27 cellular contexts compared by ENCODE assay signal in genomic region chr3:14566812-14567211, GRCh38. TPM values are rescaled to one million over a fixed set of nuclear protein-coding genes. Genes with fewer than 3 reads are reported as not detected.
"Had no signal": no experiment of that assay in that cellular context is flagged by ENCODE, and none has a peak within 500 bp of the region (broad histone marks: within the 10 kb centered on the region; RNA-seq: fewer than 3 reads in every experiment).

No MANE protein-coding gene starts in this region.

- H3K27me3 ChIP-seq: neural progenitor cell, ovary, right lobe of liver, testis, upper lobe of left lung, vagina had no signal

- DNase-seq: naive B cell; naive thymus-derived CD8-positive, alpha-beta T cell; nephron progenitor cell; occipital lobe; ovary; psoas muscle; right cardiac atrium; right lobe of liver; sigmoid colon; small intestine; stimulated activated CD4-positive, alpha-beta T cell treated with anti-CD3 and anti-CD28 coated beads, Interleukin-1b, Interleukin-23, amount 100 ng/mL, for 48 hours; stimulated activated CD4-positive, alpha-beta T cell treated with anti-CD3 and anti-CD28 coated beads, Interleukin-4, amount 100 ng/mL, for 1 hour; stimulated activated CD4-positive, alpha-beta T cell treated with anti-CD3 and anti-CD28 coated beads, Interleukin-4, amount 100 ng/mL, for 4 hours; stimulated activated naive CD4-positive, alpha-beta T cell; substantia nigra; testis; trophoblast cell; upper lobe of left lung had no signal

- H3K4me2 ChIP-seq: neural progenitor cell had no signal

- H3K36me3 ChIP-seq: neural progenitor cell, ovary, right lobe of liver, sigmoid colon, suprapubic skin, tibial nerve, upper lobe of left lung, vagina had no signal

- H3K9me3 ChIP-seq: ovary, psoas muscle, right lobe of liver, sigmoid colon, suprapubic skin, testis, upper lobe of left lung, vagina had no signal

- H3K36me3 Mint-ChIP-seq: naive B cell; naive thymus-derived CD8-positive, alpha-beta T cell; natural killer cell treated with Interleukin-12 subunit alpha and Interleukin-12 subunit beta and Interleukin-15 and Interleukin-18, amount 100 ng/mL, for 72 hours; neural progenitor cell; stimulated activated memory B cell treated with anti-CD40 and anti-IgM and Interleukin-4, amounts not matched to agents 10 μg/mL and 1 μg/mL and 100 μg/mL, for 72 hours had no signal

- H3K4me3 ChIP-seq: neural progenitor cell, ovary, psoas muscle, right lobe of liver, sigmoid colon, suprapubic skin, testis, tibial nerve, upper lobe of left lung, vagina had no signal

- H3K4me3 Mint-ChIP-seq: naive B cell; naive thymus-derived CD8-positive, alpha-beta T cell; natural killer cell treated with Interleukin-12 subunit alpha and Interleukin-12 subunit beta and Interleukin-15 and Interleukin-18, amount 100 ng/mL, for 72 hours; nephron progenitor cell; neural progenitor cell; stimulated activated memory B cell treated with anti-CD40 and anti-IgM and Interleukin-4, amounts not matched to agents 10 μg/mL and 1 μg/mL and 100 μg/mL, for 72 hours; stimulated activated naive CD8-positive, alpha-beta T cell treated with anti-CD3 and anti-CD28 coated beads, Interleukin-15, amount 100 ng/mL, for 72 hours had no signal

- H3K4me1 Mint-ChIP-seq: stimulated activated memory B cell treated with anti-CD40 and anti-IgM and Interleukin-4, amounts not matched to agents 10 μg/mL and 1 μg/mL and 100 μg/mL, for 72 hours had no signal

- H3K4me1 ChIP-seq: parathyroid adenoma, psoas muscle, sigmoid colon, suprapubic skin, testis, tibial nerve, upper lobe of left lung, vagina had no signal

- ATAC-seq: naive thymus-derived CD8-positive, alpha-beta T cell; right cardiac atrium; stimulated activated memory B cell treated with anti-CD40 and anti-IgM and Interleukin-4, amounts not matched to agents 10 μg/mL and 1 μg/mL and 100 μg/mL, for 72 hours had no signal

- H3K9ac ChIP-seq: neural progenitor cell, parathyroid adenoma had no signal

- H2AFZ ChIP-seq: neural progenitor cell, parathyroid adenoma had no signal

- H3K9me3 Mint-ChIP-seq: naive thymus-derived CD8-positive, alpha-beta T cell; natural killer cell treated with Interleukin-12 subunit alpha and Interleukin-12 subunit beta and Interleukin-15 and Interleukin-18, amount 100 ng/mL, for 72 hours; nephron progenitor cell; stimulated activated memory B cell treated with anti-CD40 and anti-IgM and Interleukin-4, amounts not matched to agents 10 μg/mL and 1 μg/mL and 100 μg/mL, for 72 hours; stimulated activated naive CD8-positive, alpha-beta T cell treated with anti-CD3 and anti-CD28 coated beads, Interleukin-15, amount 100 ng/mL, for 72 hours had no signal

- H3K27ac ChIP-seq: neural progenitor cell, ovary, parathyroid adenoma, psoas muscle, right lobe of liver, sigmoid colon, suprapubic skin, testis, tibial nerve, upper lobe of left lung, vagina had no signal

- H3K27ac Mint-ChIP-seq: naive B cell; nephron progenitor cell; progenitor cell of endocrine pancreas; stimulated activated memory B cell treated with anti-CD40 and anti-IgM and Interleukin-4, amounts not matched to agents 10 μg/mL and 1 μg/mL and 100 μg/mL, for 72 hours had no signal

- H3K79me2 ChIP-seq: parathyroid adenoma had no signal

RNA-seq across cellular contexts. Expression of gene GRIP2, which starts 26.7 kb away (rescaled TPM):
- total RNA-seq: naive thymus-derived CD8-positive, alpha-beta T cell; natural killer cell treated with Interleukin-12 subunit alpha and Interleukin-12 subunit beta and Interleukin-15 and Interleukin-18, amount 100 ng/mL, for 72 hours had no signal
- polyA plus RNA-seq: naive thymus-derived CD8-positive, alpha-beta T cell had no signal
